16 cellular contexts compared by ENCODE assay signal in genomic region chr4:183618681-183619080, GRCh38. TPM values are rescaled to one million over a fixed set of nuclear protein-coding genes. Genes with fewer than 3 reads are reported as not detected.
DNase-seq lines count a peak whose midpoint lies in the region; ATAC-seq, FAIRE-seq and TF ChIP-seq lines count a peak whose summit lies in the region.
"Had no signal": no experiment of that assay in that cellular context is flagged by ENCODE, and none has a peak within 500 bp of the region (broad histone marks: within the 10 kb centered on the region; RNA-seq: fewer than 3 reads in every experiment).

No MANE protein-coding gene starts in this region.

- H3K4me1 ChIP-seq in K562 (replicated peaks in 1 of 2; ENCODE audit: control insufficient read depth in 2 of 2, insufficient read depth in 2 of 2, low read length in 2 of 2): peaks cover 5 to 8% of the 10 kb centered on the region in 2 experiments; a peak in 4 of 5 replicates

- no peak overlapping the region for H3K27ac ChIP-seq in K562 (ENCODE audit: extremely low read depth, low read depth, low read length)
- H3K27ac ChIP-seq: KMS-11 had no signal

- ATAC-seq in K562: no peak
- peak; percentile 86 for ATAC-seq in left lobe of liver
- ATAC-seq in sciatic nerve: peak; percentile 53
- no peak for ATAC-seq in HG02970 (IDR thresholded peaks at IDR 0.05; ENCODE audit: low FRiP score, unreplicated experiment)
- ATAC-seq: activated naive CD4-positive, alpha-beta T cell treated with anti-CD3 and anti-CD28 coated beads, Interleukin-2, amount 50 U/mL, for 72 hours; natural killer cell treated with Interleukin-12 subunit alpha and Interleukin-12 subunit beta and Interleukin-15 and Interleukin-18, amount 100 ng/mL, for 72 hours had no signal

- TF ChIP-seq EP300 in K562 (IDR thresholded peaks at IDR 0.05; ENCODE audit: low read length): no peak

- no peak overlapping the region for H2AFZ ChIP-seq in K562 (ENCODE audit: low read depth, low read length)

- FAIRE-seq in HTR-8/SVneo (lab: Jason Lieb, UNC) (peak; percentile 44), K562 (lab: Jason Lieb, UNC) (no peak)
- FAIRE-seq: RCC 7860 had no signal

- 49% methylated on average over 4 of the region's 4 CpGs for WGBS in K562 (ENCODE audit: insufficient coverage, low coverage, missing lambda C conversion rate)

- H3K9me1 ChIP-seq in K562 (ENCODE audit: control insufficient read depth, insufficient read depth, low read length): no peaks in the 10 kb centered on the region

- BruUV-seq in K562 (replicated peaks; lab: Mats Ljungman, UMichigan): no TSS peak

- TF ChIP-seq RAD21 in K562 (CRISPR knock-in tag; conservative IDR thresholded peaks at IDR 0.05 in 1 of 2, IDR thresholded peaks at IDR 0.05 in 1 of 2): no peak

- intact Hi-C loops in K562 (cut with micrococcal nuclease): no loop called here
- intact Hi-C loops in sciatic nerve (cut with DNase I): no loop called here

- no peak overlapping the region for H3K4me3 ChIP-seq in K562

- H3K9ac ChIP-seq in K562 (ENCODE audit: insufficient read depth in 1 of 2, low read depth in 2 of 2, low read length in 2 of 2): no peak overlapping the region
- H3K9ac ChIP-seq: KMS-11 had no signal

- H3K4me2 ChIP-seq in K562 (ENCODE audit: insufficient read depth, low read length): no peak overlapping the region
- H3K4me2 ChIP-seq: KMS-11 had no signal

- H3K36me3 ChIP-seq in K562 (ENCODE audit: control insufficient read depth, insufficient read depth, low read length): no peaks in the 10 kb centered on the region

- POLR2A ChIA-PET in K562 (lab: Yijun Ruan, JAX): no interaction called here

- no peaks in the 10 kb centered on the region for H3K9me3 ChIP-seq in K562 (replicated peaks; ENCODE audit: control insufficient read depth, insufficient read depth, low read depth, low read length)

- TF ChIP-seq POLR2A in K562 (conservative IDR thresholded peaks at IDR 0.05): no peak

- peaks cover 2 to 12% of the 10 kb centered on the region in 2 experiments; a peak in 2 of 5 replicates for H3K27me3 ChIP-seq in K562 (ENCODE audit: control insufficient read depth in 2 of 2, insufficient read depth in 2 of 2, low read length in 2 of 2)

- H4K20me1 ChIP-seq in K562 (replicated peaks; ENCODE audit: control insufficient read depth, insufficient read depth, low read length): no peaks in the 10 kb centered on the region

- CTCF ChIA-PET in K562 (lab: Yijun Ruan, JAX; ENCODE audit: low intra/inter-chr PET ratio): no interaction called here

- no peaks in the 10 kb centered on the region for H3K79me2 ChIP-seq in K562 (ENCODE audit: control insufficient read depth, insufficient read depth, low read length)

- TF ChIP-seq CTCF in K562 (IDR thresholded peaks at IDR 0.05 in 2 of 3, conservative IDR thresholded peaks at IDR 0.05 in 1 of 3; ENCODE audit: insufficient read depth in 2 of 3, low read depth in 1 of 3, low read length in 3 of 3): no peak

- in situ Hi-C loops in K562 (cut with MboI): no loop called here

- DNase-seq in HTR-8/SVneo (ENCODE audit: insufficient read length, low spot score) (no peak), K562 (ENCODE audit: extremely low read depth in 1 of 4, low spot score in 3 of 4) (no peak), left lobe of liver (ENCODE audit: low spot score) (peak; percentile 68), sciatic nerve (ENCODE audit: low spot score) (no peak), NCI-H69 (lab: John Stamatoyannopoulos, UW) (no peak), NCI-H2107 (lab: John Stamatoyannopoulos, UW) (no peak), medulla oblongata (ENCODE audit: extremely low spot score) (no peak)
- DNase-seq: activated CD4-positive, CD25-positive, alpha-beta regulatory T cell; activated CD8-positive, alpha-beta memory T cell treated with anti-CD3 and anti-CD28 coated beads, Interleukin-2, amount 50 U/mL, for 48 hours; DMS153; NCI-H1436 had no signal

TF ChIP-seq in K562, 482 proteins besides CTCF, POLR2A, EP300 and RAD21:
- TF ChIP-seq CEBPB (tag; IDR thresholded peaks at IDR 0.05) (peak; percentile 92), BMI1 (IDR thresholded peaks at IDR 0.05; ENCODE audit: low read length) (no peak), CEBPG (CRISPR knock-in tag; IDR thresholded peaks at IDR 0.05) (no peak), CEBPG (tag; conservative IDR thresholded peaks at IDR 0.05 in 1 of 2, IDR thresholded peaks at IDR 0.05 in 1 of 2) (peak; percentile 45 to 57; a peak in 2 of 4 replicates)
TF ChIP-seq in K562: peak in this region for 2.

RNA-seq across cellular contexts. Expression of gene RWDD4, which starts 40.3 kb away (rescaled TPM):
- total RNA-seq in K562 (2011; cell fraction: chromatin; rRNA removed; ENCODE audit: low replicate concordance): 5.8 and 14.6 TPM in 2 replicates
- total RNA-seq in K562 (2011; cell fraction: nucleolus; rRNA removed): 7.0 and 7.3 TPM in 2 replicates
- total RNA-seq in K562 (2011; cell fraction: nucleoplasm; rRNA removed): 9.4 and 11.3 TPM in 2 replicates
- total RNA-seq in K562 (2014; rRNA removed) (23.3 and 31.4 TPM in 2 replicates), K562 (2014; rRNA removed; fragmentation: Illumina TruSeq; extraction: Trizol) (28.2 and 30.4 TPM in 2 replicates), K562 (2015; rRNA removed; fragmentation: Illumina TruSeq; extraction: Trizol) (27.0 and 32.5 TPM in 2 replicates), K562 (2021) (24.2 and 26.0 TPM in 2 replicates), left lobe of liver (7.9 TPM), sciatic nerve (16.0 TPM)
- polyA plus RNA-seq in K562 (2011; rRNA removed) (19.3 and 23.0 TPM in 2 replicates), K562 (2014; fragmentation: Illumina TruSeq; extraction: Trizol) (23.8 and 29.4 TPM in 2 replicates), K562 (2014; fragmentation: Nextera tagmentation; extraction: Ambion mirVana) (10 to 100 TPM in 1 of 2 experiments, 1 to 10 TPM in 1; 8.4 to 11.7 TPM), K562 (2014; rRNA removed) (24.2 and 27.8 TPM in 2 replicates)
- 5.3 and 6.2 TPM in 2 replicates for polyA plus RNA-seq in K562 (2011; cell fraction: cytosol; rRNA removed)
- 6.1 and 6.2 TPM in 2 replicates for polyA plus RNA-seq in K562 (2011; cell fraction: nucleus; rRNA removed)
- polyA plus RNA-seq in K562 (2012): 15.1 and 17.8 TPM in 2 replicates
- polyA minus RNA-seq in K562 (2011; rRNA and poly(A)+ RNA removed): 9.3 and 10.0 TPM in 2 replicates
- 5.5 and 7.9 TPM in 2 replicates for polyA minus RNA-seq in K562 (2011; cell fraction: cytosol; rRNA and poly(A)+ RNA removed)
- polyA minus RNA-seq in K562 (2011; cell fraction: nucleus; rRNA and poly(A)+ RNA removed): 7.4 and 8.2 TPM in 2 replicates

RNA-seq across cellular contexts. Expression of gene TRAPPC11, which starts 40.4 kb away (rescaled TPM):
- total RNA-seq in K562 (2011; cell fraction: chromatin; rRNA removed; ENCODE audit: low replicate concordance): 57.2 and 107 TPM in 2 replicates
- total RNA-seq in K562 (2011; cell fraction: nucleolus; rRNA removed): 14.2 and 17.8 TPM in 2 replicates
- total RNA-seq in K562 (2011; cell fraction: nucleoplasm; rRNA removed): 38.7 and 42.7 TPM in 2 replicates
- 24.7 and 31.8 TPM in 2 replicates for total RNA-seq in K562 (2014; rRNA removed)
- total RNA-seq in K562 (2014; rRNA removed; fragmentation: Illumina TruSeq; extraction: Trizol): 31.8 and 34.9 TPM in 2 replicates
- 26.9 and 30.6 TPM in 2 replicates for total RNA-seq in K562 (2015; rRNA removed; fragmentation: Illumina TruSeq; extraction: Trizol)
- 26.5 and 28.7 TPM in 2 replicates for total RNA-seq in K562 (2021)
- 48.2 and 49.0 TPM in 2 replicates for polyA plus RNA-seq in K562 (2011; rRNA removed)
- 13.4 and 25.4 TPM in 2 replicates for polyA plus RNA-seq in K562 (2011; cell fraction: cytosol; rRNA removed)
- 27.4 and 42.9 TPM in 2 replicates for polyA plus RNA-seq in K562 (2011; cell fraction: nucleus; rRNA removed)
- 15.8 and 22.6 TPM in 2 replicates for polyA plus RNA-seq in K562 (2012)
- 32.6 and 46.3 TPM in 2 replicates for polyA plus RNA-seq in K562 (2014; fragmentation: Illumina TruSeq; extraction: Trizol)
- polyA plus RNA-seq in K562 (2014; fragmentation: Nextera tagmentation; extraction: Ambion mirVana): 10 to 100 TPM; 11.6 to 12.0 TPM
- polyA plus RNA-seq in K562 (2014; rRNA removed): 23.6 and 24.3 TPM in 2 replicates
- 76.8 and 101 TPM in 2 replicates for polyA minus RNA-seq in K562 (2011; rRNA and poly(A)+ RNA removed)
- polyA minus RNA-seq in K562 (2011; cell fraction: cytosol; rRNA and poly(A)+ RNA removed): 24.9 and 25.6 TPM in 2 replicates
- polyA minus RNA-seq in K562 (2011; cell fraction: nucleus; rRNA and poly(A)+ RNA removed): 20.9 and 43.7 TPM in 2 replicates
- 15.6 TPM for total RNA-seq in left lobe of liver
- 41.8 TPM for total RNA-seq in sciatic nerve

Comparison
In these comparisons a context has a peak if more than half of its experiments do, and no peak if none do; other contexts are left out.
1. ATAC-seq: peak in left lobe of liver (single experiment) and sciatic nerve (single experiment); none in K562 (single experiment) and HG02970 (single experiment).